ENCODE assay signal across 1 cellular context in the genomic region with DNA sequence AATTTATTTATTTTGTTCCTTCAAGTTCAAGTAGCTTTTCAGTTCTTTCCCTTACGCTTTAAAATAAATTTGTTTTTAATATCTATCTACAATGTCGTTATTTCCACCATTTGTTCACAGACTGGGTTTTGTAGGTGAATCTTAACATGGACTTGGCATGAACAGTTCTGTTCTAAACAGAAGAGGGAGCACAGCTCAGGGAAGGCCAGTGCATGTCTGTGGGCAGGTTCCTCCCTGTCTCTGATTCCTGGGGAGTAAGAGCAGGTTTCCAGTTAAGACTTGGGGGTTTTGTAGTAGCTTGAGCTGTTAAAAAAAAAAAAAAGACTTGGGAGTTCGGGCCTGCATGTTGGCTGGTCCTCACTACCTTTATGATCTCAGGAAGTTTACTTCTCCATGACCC.
TF ChIP-seq lines count a peak whose summit lies in the region.

No MANE protein-coding gene starts in this region.

TF ChIP-seq in HepG2, 621 proteins besides CTCF, POLR2A, EP300 and RAD21:
- TF ChIP-seq ZNF263 (CRISPR knock-in tag; IDR thresholded peaks at IDR 0.05) (peak; percentile 64), SATB2 (CRISPR knock-in tag; IDR thresholded peaks at IDR 0.05) (no peak), WIZ (CRISPR knock-in tag; IDR thresholded peaks at IDR 0.05) (no peak)
